Comparison of ENCODE assay signal across 1 cellular context in the genomic region with DNA sequence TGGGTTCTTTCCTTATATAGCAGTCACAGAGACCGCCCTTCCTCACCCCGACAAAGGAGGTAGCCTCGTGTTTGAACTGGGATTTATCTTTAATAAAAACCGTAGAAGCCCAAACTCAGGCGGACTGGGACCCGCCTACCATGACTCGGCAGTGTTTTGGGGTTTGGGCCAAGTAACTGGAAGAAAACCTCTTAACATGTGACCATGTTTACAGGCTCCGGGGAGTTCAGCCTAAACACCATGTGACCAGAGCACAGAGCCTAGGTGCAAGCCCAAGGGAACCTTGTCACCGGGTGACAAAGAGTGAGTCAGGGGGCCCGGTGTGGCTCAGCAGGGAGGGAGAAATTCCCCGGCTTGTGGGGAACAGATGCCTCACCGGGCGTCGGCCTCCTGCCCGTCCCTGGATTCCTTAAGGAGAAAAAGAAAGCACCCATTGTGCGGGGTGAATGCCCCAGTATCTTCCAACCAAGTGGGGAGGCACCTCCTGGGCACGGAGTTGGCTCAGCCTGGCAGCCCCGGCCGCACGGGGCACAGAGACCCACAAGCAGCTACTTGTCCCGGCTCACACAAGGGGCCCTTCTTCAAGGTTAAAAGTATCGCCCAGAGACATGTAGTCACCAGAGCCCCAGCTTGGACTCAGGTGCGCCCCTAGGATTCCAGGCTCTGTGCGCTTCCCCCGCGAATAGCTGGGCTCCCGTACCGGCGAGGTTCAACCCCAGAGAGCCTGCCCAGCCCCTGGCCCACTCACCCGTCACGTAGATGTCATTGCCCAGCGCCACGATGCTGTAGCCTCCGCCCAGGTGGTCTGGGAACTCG.
TF ChIP-seq lines count a peak whose summit lies in the region.

No MANE protein-coding gene starts in this region.

TF ChIP-seq in SK-N-SH, 30 proteins besides CTCF, POLR2A, EP300 and RAD21 (continued from another document):
- TF ChIP-seq PBX3 (IDR thresholded peaks at IDR 0.05) (no peak), GATA2 (CRISPR knock-in tag; IDR thresholded peaks at IDR 0.05) (no peak), JUND (IDR thresholded peaks at IDR 0.05) (no peak), MXI1 (IDR thresholded peaks at IDR 0.05; ENCODE audit: low read depth, low read length) (no peak; the same call in 1 of the 2 replicates), TCF12 (IDR thresholded peaks at IDR 0.05) (peak; percentile 31; the same call in 1 of the 2 replicates), MEF2A (IDR thresholded peaks at IDR 0.05; ENCODE audit: borderline replicate concordance, low read depth) (no peak), SIN3A (IDR thresholded peaks at IDR 0.05; ENCODE audit: borderline replicate concordance, low read depth, low read length) (peak; percentile 82; the same call in 1 of the 2 replicates), POLR2AphosphoS5 (IDR thresholded peaks at IDR 0.05; ENCODE audit: low read depth, low read length) (no peak), NRF1 (IDR thresholded peaks at IDR 0.05; ENCODE audit: low read depth, low read length) (no peak), USF1 (IDR thresholded peaks at IDR 0.05; ENCODE audit: borderline replicate concordance, low read depth) (peak; percentile 82), ELF1 (IDR thresholded peaks at IDR 0.05) (no peak)
- TF ChIP-seq, protein P1, sequence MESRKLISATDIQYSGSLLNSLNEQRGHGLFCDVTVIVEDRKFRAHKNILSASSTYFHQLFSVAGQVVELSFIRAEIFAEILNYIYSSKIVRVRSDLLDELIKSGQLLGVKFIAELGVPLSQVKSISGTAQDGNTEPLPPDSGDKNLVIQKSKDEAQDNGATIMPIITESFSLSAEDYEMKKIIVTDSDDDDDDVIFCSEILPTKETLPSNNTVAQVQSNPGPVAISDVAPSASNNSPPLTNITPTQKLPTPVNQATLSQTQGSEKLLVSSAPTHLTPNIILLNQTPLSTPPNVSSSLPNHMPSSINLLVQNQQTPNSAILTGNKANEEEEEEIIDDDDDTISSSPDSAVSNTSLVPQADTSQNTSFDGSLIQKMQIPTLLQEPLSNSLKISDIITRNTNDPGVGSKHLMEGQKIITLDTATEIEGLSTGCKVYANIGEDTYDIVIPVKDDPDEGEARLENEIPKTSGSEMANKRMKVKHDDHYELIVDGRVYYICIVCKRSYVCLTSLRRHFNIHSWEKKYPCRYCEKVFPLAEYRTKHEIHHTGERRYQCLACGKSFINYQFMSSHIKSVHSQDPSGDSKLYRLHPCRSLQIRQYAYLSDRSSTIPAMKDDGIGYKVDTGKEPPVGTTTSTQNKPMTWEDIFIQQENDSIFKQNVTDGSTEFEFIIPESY (IDR thresholded peaks at IDR 0.05; ENCODE audit: borderline replicate concordance, low read depth), result no peak
- TF ChIP-seq, protein P2, sequence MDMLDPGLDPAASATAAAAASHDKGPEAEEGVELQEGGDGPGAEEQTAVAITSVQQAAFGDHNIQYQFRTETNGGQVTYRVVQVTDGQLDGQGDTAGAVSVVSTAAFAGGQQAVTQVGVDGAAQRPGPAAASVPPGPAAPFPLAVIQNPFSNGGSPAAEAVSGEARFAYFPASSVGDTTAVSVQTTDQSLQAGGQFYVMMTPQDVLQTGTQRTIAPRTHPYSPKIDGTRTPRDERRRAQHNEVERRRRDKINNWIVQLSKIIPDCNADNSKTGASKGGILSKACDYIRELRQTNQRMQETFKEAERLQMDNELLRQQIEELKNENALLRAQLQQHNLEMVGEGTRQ (IDR thresholded peaks at IDR 0.05; ENCODE audit: borderline replicate concordance, low read depth, low read length), result peak; percentile 36; the same call in 1 of the 2 replicates
- TF ChIP-seq, protein P3, sequence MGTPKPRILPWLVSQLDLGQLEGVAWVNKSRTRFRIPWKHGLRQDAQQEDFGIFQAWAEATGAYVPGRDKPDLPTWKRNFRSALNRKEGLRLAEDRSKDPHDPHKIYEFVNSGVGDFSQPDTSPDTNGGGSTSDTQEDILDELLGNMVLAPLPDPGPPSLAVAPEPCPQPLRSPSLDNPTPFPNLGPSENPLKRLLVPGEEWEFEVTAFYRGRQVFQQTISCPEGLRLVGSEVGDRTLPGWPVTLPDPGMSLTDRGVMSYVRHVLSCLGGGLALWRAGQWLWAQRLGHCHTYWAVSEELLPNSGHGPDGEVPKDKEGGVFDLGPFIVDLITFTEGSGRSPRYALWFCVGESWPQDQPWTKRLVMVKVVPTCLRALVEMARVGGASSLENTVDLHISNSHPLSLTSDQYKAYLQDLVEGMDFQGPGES (IDR thresholded peaks at IDR 0.05; ENCODE audit: low read depth, low read length), result no peak
